In genomic region chr10:11163990-11164805, GRCh38 we compare ENCODE assay signal across 1 cellular context.
TF ChIP-seq lines count a peak whose summit lies in the region.

No MANE protein-coding gene starts in this region.

TF ChIP-seq in neural cell, 6 proteins besides CTCF, POLR2A, EP300 and RAD21 (continued from another document):
- TF ChIP-seq REST (IDR thresholded peaks at IDR 0.05; ENCODE audit: borderline replicate concordance), result no peak
